16 cellular contexts compared by ENCODE assay signal in genomic region chr4:169902658-169903345, GRCh38.
A peak's percentile ranks its signal among the peaks of the same experiment; 100 is the strongest.
DNase-seq lines count a peak whose midpoint lies in the region; ATAC-seq and TF ChIP-seq lines count a peak whose summit lies in the region.
"Had no signal": no experiment of that assay in that cellular context is flagged by ENCODE, and none has a peak within 500 bp of the region (broad histone marks: within the 10 kb centered on the region; RNA-seq: fewer than 3 reads in every experiment).

No MANE protein-coding gene starts in this region.

- DNase-seq in NCI-H1092 treated with DMSO at 0.1 percent for 48 hours (lab: John Stamatoyannopoulos, UW) (peak; percentile 6), NCI-H1092 (lab: John Stamatoyannopoulos, UW) (no peak), ascending aorta (ENCODE audit: low spot score in 2 of 2) (no peak), left lung (no peak), aorta (no peak), NCI-H1417 treated with DMSO at 0.1 percent for 48 hours (lab: John Stamatoyannopoulos, UW) (no peak), NAMALWA (ENCODE audit: low spot score) (no peak)
- DNase-seq in activated CD8-positive, alpha-beta memory T cell treated with anti-CD3 and anti-CD28 coated beads, Interleukin-2, amount 50 U/mL, for 48 hours: no peak
- DNase-seq: activated CD4-positive, CD25-positive, alpha-beta regulatory T cell treated with anti-CD3 and anti-CD28 coated beads, Interleukin-2, amount 50 U/mL, for 72 hours; BE2C; naive B cell; NCI-H1694; SJCRH30; stimulated activated CD4-positive, alpha-beta T cell treated with anti-CD3 and anti-CD28 coated beads, Interleukin-4, amount 100 ng/mL, for 24 hours had no signal

- H3K4me3 ChIP-seq in ascending aorta (no peak overlapping the region), left lung (no peak overlapping the region), aorta (ENCODE audit: low read length in 2 of 2) (no peak overlapping the region)
- H3K4me3 ChIP-seq: esophagus muscularis mucosa, SJCRH30 had no signal

- H3K9me3 ChIP-seq in ascending aorta: no peaks in the 10 kb centered on the region
- H3K9me3 ChIP-seq in left lung: no peaks in the 10 kb centered on the region
- no peaks in the 10 kb centered on the region for H3K9me3 ChIP-seq in aorta (ENCODE audit: control insufficient read depth, low read length)
- H3K9me3 ChIP-seq: BE2C, esophagus muscularis mucosa, SJCRH30 had no signal

- H3K4me1 ChIP-seq in ascending aorta (no peaks in the 10 kb centered on the region), left lung (no peaks in the 10 kb centered on the region), aorta (ENCODE audit: control insufficient read depth in 1 of 2, insufficient read depth in 2 of 2, low read length in 2 of 2) (no peaks in the 10 kb centered on the region)
- H3K4me1 ChIP-seq: BE2C, esophagus muscularis mucosa had no signal

- TF ChIP-seq CTCF in ascending aorta (IDR thresholded peaks at IDR 0.05) (peak in 2 of 3 experiments; percentile 28 to 47), left lung (IDR thresholded peaks at IDR 0.05) (no peak)

- 51 to 55% methylated on average over 9 of the region's 9 CpGs for WGBS in aorta, 2 donors

- no peaks in the 10 kb centered on the region for H3K27me3 ChIP-seq in ascending aorta
- no peaks in the 10 kb centered on the region for H3K27me3 ChIP-seq in left lung
- H3K27me3 ChIP-seq in aorta (ENCODE audit: control insufficient read depth in 1 of 2, insufficient read depth in 2 of 2, low read length in 1 of 2): no peaks in the 10 kb centered on the region
- H3K27me3 ChIP-seq: BE2C, esophagus muscularis mucosa, SJCRH30 had no signal

- H3K36me3 ChIP-seq in ascending aorta (no peaks in the 10 kb centered on the region), left lung (no peaks in the 10 kb centered on the region), aorta (ENCODE audit: control insufficient read depth in 1 of 2, insufficient read depth in 2 of 2, low read length in 1 of 2) (no peaks in the 10 kb centered on the region)
- H3K36me3 ChIP-seq: BE2C, esophagus muscularis mucosa, SJCRH30 had no signal

- H3K27ac ChIP-seq in ascending aorta (no peak overlapping the region), left lung (no peak overlapping the region), aorta (ENCODE audit: low read depth in 1 of 2, low read length in 2 of 2) (no peak overlapping the region)
- H3K27ac ChIP-seq: 22Rv1, esophagus muscularis mucosa, SJCRH30 had no signal

- intact Hi-C loops in ascending aorta (cut with DNase I): loop anchor here (1.0 to 5.0 kb wide), 2 partner anchors 124 to 145 kb away; partner anchors contain the start of gene MFAP3L
- intact Hi-C loops in left lung (cut with DNase I): no loop called here
- intact Hi-C loops in aorta (cut with DNase I): loop anchor here (2.0 to 5.0 kb wide), 2 partner anchors 124 to 146 kb away; partner anchors contain the start of gene MFAP3L (in 1 of the 2)

- ATAC-seq in left lung (peak; percentile 22), aorta (ENCODE audit: low FRiP score) (peak; percentile 69)

Comparison
In these comparisons a context has a peak if more than half of its experiments do, and no peak if none do; other contexts are left out.
1. CTCF ChIP-seq: peak in ascending aorta (2 of 3); none in left lung (0 of 2).
2. intact Hi-C loops: an anchor here in ascending aorta (1.0 to 5.0 kb wide) and aorta (2.0 to 5.0 kb wide); none called in left lung.